In the genomic region with DNA sequence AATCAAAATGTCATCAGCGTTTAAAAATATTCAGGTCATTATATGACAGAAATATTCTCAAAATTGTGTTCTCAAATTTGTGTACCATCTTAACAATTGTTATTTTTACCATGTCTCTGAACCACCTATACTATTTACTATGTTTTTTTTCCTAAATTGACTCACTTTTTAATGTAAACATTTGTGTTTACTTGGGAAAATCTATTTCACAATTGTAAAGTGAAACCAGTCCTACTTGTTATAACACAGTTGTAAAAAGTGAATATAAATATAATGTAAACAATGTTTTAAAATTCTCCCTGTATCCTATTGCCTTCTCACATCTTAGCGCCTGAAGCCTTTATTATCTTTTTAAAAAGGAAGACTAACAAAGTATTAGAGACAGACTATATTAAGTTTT, we compare ENCODE assay signal across 14 cellular contexts.
"Had no signal": no experiment of that assay in that cellular context is flagged by ENCODE, and none has a peak within 500 bp of the region (broad histone marks: within the 10 kb centered on the region; RNA-seq: fewer than 3 reads in every experiment).

No MANE protein-coding gene starts in this region.

- H3K27ac ChIP-seq: spleen, suprapubic skin had no signal

- H3K27ac Mint-ChIP-seq: activated naive CD8-positive, alpha-beta T cell treated with anti-CD3 and anti-CD28 coated beads, Interleukin-2, amount 10 ng/mL, durations not matched to agents 7 days and 5 days; activated T-helper 1 cell treated with anti-CD3 and anti-CD28 coated beads, Interleukin-12 subunit alpha, Interleukin-12 subunit beta, Interleukin-2, Interleukin-4 antibody, amounts not matched to agents 30 ng/mL and 10 ng/mL and 1 ng/mL, durations not matched to agents 14 hours and 24 hours and 36 hours; stimulated activated naive CD8-positive, alpha-beta T cell treated with anti-CD3 and anti-CD28 coated beads, Interleukin-15, Interleukin-2, amounts not matched to agents 100 ng/mL and 50 ng/mL, for 24 hours; T-helper 2 cell treated with Interferon-gamma antibody and Interleukin-4, amounts not matched to agents 5 μg/mL and 100 μg/mL, for 36 hours; type B pancreatic cell had no signal

- H3K4me3 ChIP-seq: spleen, suprapubic skin had no signal

- H3K36me3 ChIP-seq: brain microvascular endothelial cell, spleen, suprapubic skin had no signal

- H3K9me3 Mint-ChIP-seq: activated naive CD8-positive, alpha-beta T cell treated with anti-CD3 and anti-CD28 coated beads, Interleukin-2, amount 10 ng/mL, durations not matched to agents 7 days and 5 days; activated T-helper 1 cell treated with anti-CD3 and anti-CD28 coated beads, Interleukin-12 subunit alpha, Interleukin-12 subunit beta, Interleukin-2, Interleukin-4 antibody, amounts not matched to agents 30 ng/mL and 10 ng/mL and 1 ng/mL, durations not matched to agents 14 hours and 24 hours and 36 hours; stimulated activated naive CD8-positive, alpha-beta T cell treated with anti-CD3 and anti-CD28 coated beads, Interleukin-15, Interleukin-2, amounts not matched to agents 100 ng/mL and 50 ng/mL, for 24 hours; T-helper 2 cell treated with Interferon-gamma antibody and Interleukin-4, amounts not matched to agents 5 μg/mL and 100 μg/mL, for 36 hours; type B pancreatic cell had no signal

- H3K4me1 Mint-ChIP-seq: activated naive CD8-positive, alpha-beta T cell treated with anti-CD3 and anti-CD28 coated beads, Interleukin-2, amount 10 ng/mL, durations not matched to agents 7 days and 5 days had no signal

- ATAC-seq: sciatic nerve had no signal

- DNase-seq: activated CD4-positive, alpha-beta T cell treated with anti-CD3 and anti-CD28 coated beads, Interleukin-2, amount 50 U/mL, for 1 hour; activated CD8-positive, alpha-beta memory T cell treated with anti-CD3 and anti-CD28 coated beads for 24 hours; activated naive CD4-positive, alpha-beta T cell; activated naive CD8-positive, alpha-beta T cell treated with anti-CD3 and anti-CD28 coated beads, Interleukin-2, amount 10 ng/mL, durations not matched to agents 7 days and 5 days; brain microvascular endothelial cell; effector CD8-positive, alpha-beta T cell; spleen had no signal

- FAIRE-seq: endothelial cell of umbilical vein had no signal

- H3K36me3 Mint-ChIP-seq: activated naive CD8-positive, alpha-beta T cell treated with anti-CD3 and anti-CD28 coated beads, Interleukin-2, amount 10 ng/mL, durations not matched to agents 7 days and 5 days had no signal

- H3K4me3 Mint-ChIP-seq: activated naive CD8-positive, alpha-beta T cell treated with anti-CD3 and anti-CD28 coated beads, Interleukin-2, amount 10 ng/mL, durations not matched to agents 7 days and 5 days; activated T-helper 1 cell treated with anti-CD3 and anti-CD28 coated beads, Interleukin-12 subunit alpha, Interleukin-12 subunit beta, Interleukin-2, Interleukin-4 antibody, amounts not matched to agents 30 ng/mL and 10 ng/mL and 1 ng/mL, durations not matched to agents 14 hours and 24 hours and 36 hours; stimulated activated naive CD8-positive, alpha-beta T cell treated with anti-CD3 and anti-CD28 coated beads, Interleukin-15, Interleukin-2, amounts not matched to agents 100 ng/mL and 50 ng/mL, for 24 hours; T-helper 2 cell treated with Interferon-gamma antibody and Interleukin-4, amounts not matched to agents 5 μg/mL and 100 μg/mL, for 36 hours; type B pancreatic cell had no signal

- H3K27me3 Mint-ChIP-seq: type B pancreatic cell had no signal

- H3K4me1 ChIP-seq: suprapubic skin had no signal

- H3K27me3 ChIP-seq: brain microvascular endothelial cell, spleen, suprapubic skin had no signal

- H3K9me3 ChIP-seq: spleen, suprapubic skin had no signal
